ENCODE assay signal across 9 cellular contexts in the genomic region with DNA sequence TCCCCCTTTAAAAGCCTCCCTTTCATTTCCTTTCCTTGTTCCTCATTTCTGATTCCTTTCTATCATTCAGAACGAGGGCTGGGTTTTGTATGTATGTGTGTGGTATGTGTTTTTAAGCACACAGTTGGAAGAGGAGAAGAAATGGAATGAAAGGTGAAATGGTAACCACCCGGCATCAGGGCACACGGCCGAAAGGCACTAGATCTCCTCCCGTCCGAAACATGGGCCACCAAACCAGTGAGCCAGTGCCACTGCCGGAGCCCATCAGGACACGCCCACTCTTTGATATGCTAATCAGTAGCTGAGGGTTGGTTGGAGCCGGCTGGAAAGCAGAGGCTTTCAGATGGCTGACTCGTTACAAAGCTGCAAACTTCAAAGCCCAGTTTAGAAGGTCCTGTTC.
DNase-seq lines count a peak whose midpoint lies in the region; ATAC-seq and TF ChIP-seq lines count a peak whose summit lies in the region.
"Had no signal": no experiment of that assay in that cellular context is flagged by ENCODE, and none has a peak within 500 bp of the region (broad histone marks: within the 10 kb centered on the region; RNA-seq: fewer than 3 reads in every experiment).

No MANE protein-coding gene starts in this region.

- H3K27me3 ChIP-seq in Loucy (ENCODE audit: insufficient read depth, low read length, poor library complexity, severe bottlenecking), result no peaks in the 10 kb centered on the region
- H3K27me3 ChIP-seq: foreskin keratinocyte had no signal

- H3K9me2 ChIP-seq in Loucy (replicated peaks; ENCODE audit: low read depth, low read length), result no peaks in the 10 kb centered on the region

- no peak for TF ChIP-seq CTCF in Loucy (conservative IDR thresholded peaks at IDR 0.05; ENCODE audit: low read length)

- no peaks in the 10 kb centered on the region for H3K36me3 ChIP-seq in Loucy (ENCODE audit: insufficient read depth, low read length)

- H3K79me2 ChIP-seq in Loucy (ENCODE audit: insufficient read depth, low read length), result no peaks in the 10 kb centered on the region

- no peak overlapping the region for H3K4me3 ChIP-seq in Loucy (ENCODE audit: low read length, poor library complexity, severe bottlenecking)

- peak overlapping the region; percentile 10 for H3K4me2 ChIP-seq in Loucy (ENCODE audit: low read depth, low read length, poor library complexity, severe bottlenecking)

- H4K20me1 ChIP-seq in Loucy (ENCODE audit: insufficient read depth, low read length, poor library complexity, severe bottlenecking), result no peaks in the 10 kb centered on the region

- H3K9me3 Mint-ChIP-seq in natural killer cell treated with Interleukin-12 subunit alpha and Interleukin-12 subunit beta and Interleukin-15 and Interleukin-18, amount 100 ng/mL, for 72 hours, result no peaks in the 10 kb centered on the region

- H3K4me3 Mint-ChIP-seq in natural killer cell treated with Interleukin-12 subunit alpha and Interleukin-12 subunit beta and Interleukin-15 and Interleukin-18, amount 100 ng/mL, for 72 hours, result peak overlapping the region; percentile 42

- peak overlapping the region; percentile 79; the same call in 1 of the 2 replicates for H2AFZ ChIP-seq in Loucy (ENCODE audit: low read length)

- peaks cover 36 to 39% of the 10 kb centered on the region in 2 donors for H3K4me1 Mint-ChIP-seq in natural killer cell treated with Interleukin-12 subunit alpha and Interleukin-12 subunit beta and Interleukin-15 and Interleukin-18, amount 100 ng/mL, for 72 hours (ENCODE audit: low read depth in 2 of 2)

- H3K9ac ChIP-seq in Loucy (ENCODE audit: low read depth, low read length, poor library complexity, severe bottlenecking), result no peak overlapping the region

- H3K27me3 Mint-ChIP-seq in natural killer cell treated with Interleukin-12 subunit alpha and Interleukin-12 subunit beta and Interleukin-15 and Interleukin-18, amount 100 ng/mL, for 72 hours, result no peaks in the 10 kb centered on the region

- DNase-seq in DMS 273 (lab: John Stamatoyannopoulos, UW; ENCODE audit: unreplicated experiment) (peak; percentile 35), DMS 273 treated with DMSO at 0.1 percent for 48 hours (lab: John Stamatoyannopoulos, UW) (no peak), cerebellar cortex (ENCODE audit: low spot score) (peak; percentile 16), T-helper 9 cell (no peak), SKM-1 (lab: John Stamatoyannopoulos, UW; ENCODE audit: unreplicated experiment) (no peak)
- DNase-seq in natural killer cell treated with Interleukin-12 subunit alpha and Interleukin-12 subunit beta and Interleukin-15 and Interleukin-18, amount 100 ng/mL, for 72 hours (ENCODE audit: low spot score), result no peak
- DNase-seq: foreskin keratinocyte had no signal

- no peaks in the 10 kb centered on the region for H3K9me3 ChIP-seq in Loucy (ENCODE audit: insufficient read depth, low read depth, low read length)

- peak overlapping the region; percentile 78 to 98 for H3K27ac Mint-ChIP-seq in natural killer cell treated with Interleukin-12 subunit alpha and Interleukin-12 subunit beta and Interleukin-15 and Interleukin-18, amount 100 ng/mL, for 72 hours

- no peak for ATAC-seq in natural killer cell treated with Interleukin-12 subunit alpha and Interleukin-12 subunit beta and Interleukin-15 and Interleukin-18, amount 100 ng/mL, for 72 hours
- ATAC-seq in GM19328 (IDR thresholded peaks at IDR 0.05; ENCODE audit: unreplicated experiment), result no peak
- ATAC-seq: foreskin keratinocyte had no signal

- H3K4me1 ChIP-seq in Loucy (ENCODE audit: insufficient read depth, low read length, poor library complexity, severe bottlenecking), result peaks cover 14% of the 10 kb centered on the region
- H3K4me1 ChIP-seq: foreskin keratinocyte had no signal

- no peaks in the 10 kb centered on the region for H3F3A ChIP-seq in Loucy (ENCODE audit: low read depth)

- peaks cover 8% of the 10 kb centered on the region for H3K36me3 Mint-ChIP-seq in natural killer cell treated with Interleukin-12 subunit alpha and Interleukin-12 subunit beta and Interleukin-15 and Interleukin-18, amount 100 ng/mL, for 72 hours

Comparison
In these comparisons a context has a peak if more than half of its experiments do, and no peak if none do; other contexts are left out.
1. DNase-seq: peak in DMS 273 (single experiment) and cerebellar cortex (single experiment); none in DMS 273 treated with DMSO at 0.1 percent for 48 hours (single experiment), natural killer cell treated with Interleukin-12 subunit alpha and Interleukin-12 subunit beta and Interleukin-15 and Interleukin-18, amount 100 ng/mL, for 72 hours (single experiment), T-helper 9 cell (single experiment) and SKM-1 (single experiment).